In the genomic region with DNA sequence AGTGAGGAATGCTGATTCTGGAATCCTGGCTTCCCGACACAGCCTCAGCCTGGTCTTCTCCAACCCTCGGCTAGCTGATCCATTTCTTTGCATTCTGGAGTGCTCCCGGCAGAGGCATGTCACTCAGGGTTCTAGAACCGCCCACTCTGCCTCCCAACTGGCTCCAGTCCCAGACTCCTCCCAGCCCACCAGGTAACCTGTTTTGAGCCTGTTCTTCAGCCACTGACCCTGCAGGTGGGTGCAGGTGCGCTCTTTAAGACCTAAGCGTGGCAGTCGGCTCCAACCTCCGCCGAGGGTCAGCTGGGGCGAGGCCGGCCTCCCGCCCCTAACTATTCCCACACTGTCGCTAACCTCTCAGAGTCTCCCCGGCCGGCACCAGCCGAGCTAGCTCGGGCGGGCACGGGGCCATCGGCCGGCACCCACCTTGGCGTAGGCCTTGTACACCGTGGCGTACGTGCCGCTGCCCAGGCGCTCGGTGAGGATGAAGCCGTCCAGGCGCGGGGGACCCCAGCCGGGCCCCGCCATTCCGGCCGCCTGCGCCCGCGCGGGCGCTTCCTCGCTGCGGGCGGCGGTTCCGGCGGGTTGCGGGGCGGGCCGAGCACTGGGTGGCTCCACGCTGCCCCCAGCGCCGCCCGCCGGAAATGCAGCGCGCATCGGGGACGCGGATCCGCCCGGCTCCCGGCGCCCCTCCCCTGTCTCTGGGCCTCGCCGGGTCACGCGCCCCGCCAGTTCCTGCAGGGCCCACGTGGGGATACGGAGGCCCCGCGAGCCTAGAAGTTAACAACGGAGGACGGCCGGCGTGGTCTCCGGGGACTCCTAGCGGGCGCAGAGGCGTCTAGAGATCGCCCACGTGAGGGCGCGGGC, we compare ENCODE assay signal across 8 cellular contexts. TPM values are rescaled to one million over a fixed set of nuclear protein-coding genes. Genes with fewer than 3 reads are reported as not detected.
DNase-seq lines count a peak whose midpoint lies in the region; ATAC-seq, FAIRE-seq and TF ChIP-seq lines count a peak whose summit lies in the region.

A gene with protein sequence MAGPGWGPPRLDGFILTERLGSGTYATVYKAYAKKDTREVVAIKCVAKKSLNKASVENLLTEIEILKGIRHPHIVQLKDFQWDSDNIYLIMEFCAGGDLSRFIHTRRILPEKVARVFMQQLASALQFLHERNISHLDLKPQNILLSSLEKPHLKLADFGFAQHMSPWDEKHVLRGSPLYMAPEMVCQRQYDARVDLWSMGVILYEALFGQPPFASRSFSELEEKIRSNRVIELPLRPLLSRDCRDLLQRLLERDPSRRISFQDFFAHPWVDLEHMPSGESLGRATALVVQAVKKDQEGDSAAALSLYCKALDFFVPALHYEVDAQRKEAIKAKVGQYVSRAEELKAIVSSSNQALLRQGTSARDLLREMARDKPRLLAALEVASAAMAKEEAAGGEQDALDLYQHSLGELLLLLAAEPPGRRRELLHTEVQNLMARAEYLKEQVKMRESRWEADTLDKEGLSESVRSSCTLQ (minus strand): TSS at position 576 of the 864 bp plus-strand sequence. CDS start 51 bp downstream, at position 525.

- ATAC-seq in HG03175 (IDR thresholded peaks at IDR 0.05; ENCODE audit: unreplicated experiment) (peak; percentile 87), WTC11 (peak; percentile 87)

- peaks cover 23% of the 10 kb centered on the region for H3K36me3 ChIP-seq in bronchial epithelial cell (ENCODE audit: control insufficient read depth, insufficient read depth, low read length)
- H3K36me3 ChIP-seq in smooth muscle cell (ENCODE audit: low read depth): no peaks in the 10 kb centered on the region

- H3K79me2 ChIP-seq in smooth muscle cell (ENCODE audit: low read depth): no peaks in the 10 kb centered on the region

- H3K4me3 ChIP-seq in bronchial epithelial cell (ENCODE audit: low read depth, low read length): peak within 1 kb of the TSS; percentile 94
- H3K4me3 ChIP-seq in smooth muscle cell: peak within 1 kb of the TSS; percentile 100

- FAIRE-seq in bronchial epithelial cell (lab: Jason Lieb, UNC): no peak

- peak; percentile 67 for TF ChIP-seq POLR2A in GM18951 (IDR thresholded peaks at IDR 0.05; ENCODE audit: extremely low read depth, insufficient read depth, insufficient read length)

- peak within 1 kb of the TSS; percentile 99 for H3K4me2 ChIP-seq in smooth muscle cell

- H3K4me3 Mint-ChIP-seq in WTC11: peak within 1 kb of the TSS; percentile 87

- no peaks in the 10 kb centered on the region for H3K9me3 ChIP-seq in smooth muscle cell (replicated peaks; ENCODE audit: low read depth)

- peak; percentile 97 for DNase-seq in AG08395 (ENCODE audit: low spot score)
- peak; percentile 68 for DNase-seq in NCI-H2227 treated with DMSO at 0.1 percent for 48 hours (lab: John Stamatoyannopoulos, UW)
- peak; percentile 87 for DNase-seq in WTC11 (ENCODE audit: low spot score)
- DNase-seq in bronchial epithelial cell (ENCODE audit: low read depth): peak; percentile 82
- DNase-seq in iPS-NIHi11 (ENCODE audit: low spot score): peak; percentile 98
- DNase-seq in smooth muscle cell (lab: John Stamatoyannopoulos, UW; ENCODE audit: unreplicated experiment): peak; percentile 83

- H3K27me3 Mint-ChIP-seq in WTC11 (ENCODE audit: low read depth): no peaks in the 10 kb centered on the region

- POLR2A ChIA-PET in WTC11 (lab: Charles Lee): interaction anchor here (0.6 to 1.6 kb wide), 8 partner anchors 13 to 83 kb away, joined by 3 to 8 read pairs (median 4); a partner anchor contains a TSS

- under 1% methylated on average over 65 of the region's 84 CpGs for WGBS in smooth muscle cell (ENCODE audit: low lambda C conversion rate)

- H3K27ac ChIP-seq in smooth muscle cell (ENCODE audit: low read depth): peak within 1 kb of the TSS; percentile 94

- H3K4me1 Mint-ChIP-seq in WTC11: peaks cover 21% of the 10 kb centered on the region

- no peaks in the 10 kb centered on the region for H3K9me3 Mint-ChIP-seq in WTC11

- H3F3A ChIP-seq in smooth muscle cell (ENCODE audit: low read depth): peaks cover 4% of the 10 kb centered on the region

- H3K9ac ChIP-seq in smooth muscle cell (ENCODE audit: low read depth): peak within 1 kb of the TSS; percentile 90

- peak; percentile 76 for TF ChIP-seq CTCF in WTC11 (IDR thresholded peaks at IDR 0.05)
- TF ChIP-seq CTCF in bronchial epithelial cell (IDR thresholded peaks at IDR 0.05; ENCODE audit: insufficient read depth, low read length, severe bottlenecking): peak; percentile 52
- TF ChIP-seq CTCF in smooth muscle cell (IDR thresholded peaks at IDR 0.05; ENCODE audit: borderline replicate concordance, insufficient read depth, poor library complexity, severe bottlenecking): peak; percentile 61

- H3K27me3 ChIP-seq in bronchial epithelial cell (ENCODE audit: control insufficient read depth, insufficient read depth, low read length) (no peaks in the 10 kb centered on the region), smooth muscle cell (ENCODE audit: low read depth) (no peaks in the 10 kb centered on the region)

- peak within 1 kb of the TSS; percentile 98 for H2AFZ ChIP-seq in smooth muscle cell (ENCODE audit: low read depth)

- no peaks in the 10 kb centered on the region for H4K20me1 ChIP-seq in smooth muscle cell (ENCODE audit: low read depth)

- H3K36me3 Mint-ChIP-seq in WTC11: peaks cover 6% of the 10 kb centered on the region

- H3K27ac Mint-ChIP-seq in WTC11: peak within 1 kb of the TSS; percentile 91

- CTCF ChIA-PET in WTC11 (lab: Charles Lee): interaction anchor here (0.6 to 5.1 kb wide), 30 partner anchors 13 to 212 kb away, joined by 3 to 34 read pairs (median 4); a partner anchor contains a TSS

- in situ Hi-C loops in GM18951 (cut with MboI; ENCODE audit: low sequenced_read_pairs, unreplicated experiment): loop anchor here (10.0 kb wide), 1 partner anchor 52 kb away; a partner anchor contains a TSS

- peaks cover 16% of the 10 kb centered on the region for H3K4me1 ChIP-seq in smooth muscle cell (ENCODE audit: low read depth)

TF ChIP-seq in WTC11, 78 proteins besides CTCF, POLR2A, EP300 and RAD21 (continues in another document):
- TF ChIP-seq ZNF671 (CRISPR knock-in tag; IDR thresholded peaks at IDR 0.05) (no peak), NFYB (CRISPR knock-in tag; conservative IDR thresholded peaks at IDR 0.05; ENCODE audit: low read depth) (no peak), MXD4 (CRISPR knock-in tag; IDR thresholded peaks at IDR 0.05; ENCODE audit: borderline replicate concordance) (no peak), CREB1 (CRISPR knock-in tag; IDR thresholded peaks at IDR 0.05) (no peak), GRHL2 (CRISPR knock-in tag; IDR thresholded peaks at IDR 0.05; ENCODE audit: insufficient replicate concordance, severe bottlenecking) (no peak), GABPB1 (CRISPR knock-in tag; IDR thresholded peaks at IDR 0.05) (0 out of 2 replicates have a peak, but pooled peaks have one; percentile 25), SMAD3 (CRISPR knock-in tag; IDR thresholded peaks at IDR 0.05; ENCODE audit: borderline replicate concordance) (no peak), ZNF423 (CRISPR knock-in tag; IDR thresholded peaks at IDR 0.05) (0 out of 2 replicates have a peak, but pooled peaks have one; percentile 4), NFE2L1 (CRISPR knock-in tag; IDR thresholded peaks at IDR 0.05) (peak; percentile 61; the same call in 1 of the 2 replicates), ETV6 (CRISPR knock-in tag; IDR thresholded peaks at IDR 0.05) (peak; percentile 69), JUN (CRISPR knock-in tag; IDR thresholded peaks at IDR 0.05) (peak; percentile 78; the same call in 1 of the 2 replicates)
- TF ChIP-seq, protein P1, sequence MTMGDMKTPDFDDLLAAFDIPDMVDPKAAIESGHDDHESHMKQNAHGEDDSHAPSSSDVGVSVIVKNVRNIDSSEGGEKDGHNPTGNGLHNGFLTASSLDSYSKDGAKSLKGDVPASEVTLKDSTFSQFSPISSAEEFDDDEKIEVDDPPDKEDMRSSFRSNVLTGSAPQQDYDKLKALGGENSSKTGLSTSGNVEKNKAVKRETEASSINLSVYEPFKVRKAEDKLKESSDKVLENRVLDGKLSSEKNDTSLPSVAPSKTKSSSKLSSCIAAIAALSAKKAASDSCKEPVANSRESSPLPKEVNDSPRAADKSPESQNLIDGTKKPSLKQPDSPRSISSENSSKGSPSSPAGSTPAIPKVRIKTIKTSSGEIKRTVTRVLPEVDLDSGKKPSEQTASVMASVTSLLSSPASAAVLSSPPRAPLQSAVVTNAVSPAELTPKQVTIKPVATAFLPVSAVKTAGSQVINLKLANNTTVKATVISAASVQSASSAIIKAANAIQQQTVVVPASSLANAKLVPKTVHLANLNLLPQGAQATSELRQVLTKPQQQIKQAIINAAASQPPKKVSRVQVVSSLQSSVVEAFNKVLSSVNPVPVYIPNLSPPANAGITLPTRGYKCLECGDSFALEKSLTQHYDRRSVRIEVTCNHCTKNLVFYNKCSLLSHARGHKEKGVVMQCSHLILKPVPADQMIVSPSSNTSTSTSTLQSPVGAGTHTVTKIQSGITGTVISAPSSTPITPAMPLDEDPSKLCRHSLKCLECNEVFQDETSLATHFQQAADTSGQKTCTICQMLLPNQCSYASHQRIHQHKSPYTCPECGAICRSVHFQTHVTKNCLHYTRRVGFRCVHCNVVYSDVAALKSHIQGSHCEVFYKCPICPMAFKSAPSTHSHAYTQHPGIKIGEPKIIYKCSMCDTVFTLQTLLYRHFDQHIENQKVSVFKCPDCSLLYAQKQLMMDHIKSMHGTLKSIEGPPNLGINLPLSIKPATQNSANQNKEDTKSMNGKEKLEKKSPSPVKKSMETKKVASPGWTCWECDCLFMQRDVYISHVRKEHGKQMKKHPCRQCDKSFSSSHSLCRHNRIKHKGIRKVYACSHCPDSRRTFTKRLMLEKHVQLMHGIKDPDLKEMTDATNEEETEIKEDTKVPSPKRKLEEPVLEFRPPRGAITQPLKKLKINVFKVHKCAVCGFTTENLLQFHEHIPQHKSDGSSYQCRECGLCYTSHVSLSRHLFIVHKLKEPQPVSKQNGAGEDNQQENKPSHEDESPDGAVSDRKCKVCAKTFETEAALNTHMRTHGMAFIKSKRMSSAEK (CRISPR knock-in tag; IDR thresholded peaks at IDR 0.05; ENCODE audit: borderline replicate concordance): no peak
- TF ChIP-seq, protein P2, sequence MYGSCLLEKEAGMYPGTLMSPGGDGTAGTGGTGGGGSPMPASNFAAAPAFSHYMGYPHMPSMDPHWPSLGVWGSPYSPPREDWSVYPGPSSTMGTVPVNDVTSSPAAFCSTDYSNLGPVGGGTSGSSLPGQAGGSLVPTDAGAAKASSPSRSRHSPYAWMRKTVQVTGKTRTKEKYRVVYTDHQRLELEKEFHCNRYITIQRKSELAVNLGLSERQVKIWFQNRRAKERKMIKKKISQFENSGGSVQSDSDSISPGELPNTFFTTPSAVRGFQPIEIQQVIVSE (CRISPR knock-in tag; IDR thresholded peaks at IDR 0.05; ENCODE audit: borderline replicate concordance): no peak
- TF ChIP-seq, protein P3, sequence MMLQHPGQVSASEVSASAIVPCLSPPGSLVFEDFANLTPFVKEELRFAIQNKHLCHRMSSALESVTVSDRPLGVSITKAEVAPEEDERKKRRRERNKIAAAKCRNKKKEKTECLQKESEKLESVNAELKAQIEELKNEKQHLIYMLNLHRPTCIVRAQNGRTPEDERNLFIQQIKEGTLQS (CRISPR knock-in tag; conservative IDR thresholded peaks at IDR 0.05): no peak

RNA-seq across cellular contexts. Expression of the gene that starts here (rescaled TPM):
- total RNA-seq in WTC11 (2021) (34.4 to 38.9 TPM (median 37.4 TPM) in 3 replicates), bronchial epithelial cell (17.4 and 23.6 TPM in 2 replicates), smooth muscle cell (14.2 and 24.1 TPM in 2 replicates)
- 20.8 and 23.7 TPM in 2 replicates for polyA plus RNA-seq in smooth muscle cell

Comparison
In these comparisons a context has a peak if more than half of its experiments do, and no peak if none do; other contexts are left out.
1. Peak in every context shown above with its lines: DNase-seq, ATAC-seq, H3K4me3 ChIP-seq and H3K27ac ChIP-seq.